21 cellular contexts compared by ENCODE assay signal in the genomic region with DNA sequence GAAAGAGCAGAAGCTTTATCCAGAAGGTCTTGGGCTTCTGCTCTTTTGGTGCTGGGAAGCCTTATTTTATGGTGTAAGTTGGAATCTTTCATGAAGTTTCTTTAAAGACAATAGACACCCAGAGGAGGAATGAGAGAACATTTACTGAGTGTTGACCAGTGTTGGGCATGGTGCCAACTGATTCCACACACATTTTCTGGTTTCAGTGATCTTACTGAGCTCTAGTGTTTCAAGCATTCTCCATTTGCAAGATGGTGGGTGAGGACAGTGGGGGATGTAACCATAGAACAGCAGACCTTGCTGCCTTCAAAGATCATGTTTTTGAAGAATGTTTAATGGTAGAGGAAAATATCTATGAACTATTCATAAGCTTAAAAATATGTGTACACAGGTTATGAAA.
A peak's percentile ranks its signal among the peaks of the same experiment; 100 is the strongest.
DNase-seq lines count a peak whose midpoint lies in the region; FAIRE-seq and TF ChIP-seq lines count a peak whose summit lies in the region.
"Had no signal": no experiment of that assay in that cellular context is flagged by ENCODE, and none has a peak within 500 bp of the region (broad histone marks: within the 10 kb centered on the region; RNA-seq: fewer than 3 reads in every experiment).

No MANE protein-coding gene starts in this region.

- no peaks in the 10 kb centered on the region for H3K9me3 ChIP-seq in GM23248 (ENCODE audit: low read depth)
- H3K9me3 ChIP-seq: Caco-2, Peyer's patch had no signal

- H3K4me1 Mint-ChIP-seq in activated naive CD4-positive, alpha-beta T cell treated with anti-CD3 and anti-CD28 coated beads, Interleukin-2, amount 10 ng/mL, durations not matched to agents 7 days and 5 days, result no peaks in the 10 kb centered on the region
- H3K4me1 Mint-ChIP-seq: CD4-positive, CD25-positive, alpha-beta regulatory T cell; IgD-negative memory B cell had no signal

- H2AFZ ChIP-seq in GM23248, result no peak overlapping the region

- DNase-seq in GM23248 (no peak), RCC 7860 (ENCODE audit: low spot score) (no peak), choroid plexus epithelial cell (ENCODE audit: low read depth) (peak; percentile 12), renal cortical epithelial cell (ENCODE audit: low read depth) (peak; percentile 49), hepatic stellate cell (ENCODE audit: low spot score) (no peak), NCI-H748 (lab: John Stamatoyannopoulos, UW; ENCODE audit: unreplicated experiment) (no peak)
- no peak for DNase-seq in activated naive CD4-positive, alpha-beta T cell treated with anti-CD3 and anti-CD28 coated beads, Interleukin-2, amount 10 ng/mL, durations not matched to agents 7 days and 5 days
- DNase-seq: ACHN; Caco-2; CD4-positive, CD25-positive, alpha-beta regulatory T cell; EL; H7; MV-4-11; NCI-H1417; NCI-H1930; NCI-H2171 treated with DMSO at 0.1 percent for 48 hours; NCI-H446 treated with DMSO at 0.1 percent for 48 hours; NCI-H774; Peyer's patch; SHP77 treated with DMSO at 0.1 percent for 48 hours had no signal

- H3K9me3 Mint-ChIP-seq in activated naive CD4-positive, alpha-beta T cell treated with anti-CD3 and anti-CD28 coated beads, Interleukin-2, amount 10 ng/mL, durations not matched to agents 7 days and 5 days, result no peaks in the 10 kb centered on the region

- H3K9ac ChIP-seq in GM23248, result no peak overlapping the region

- H3K27me3 Mint-ChIP-seq in activated naive CD4-positive, alpha-beta T cell treated with anti-CD3 and anti-CD28 coated beads, Interleukin-2, amount 10 ng/mL, durations not matched to agents 7 days and 5 days, result peaks cover 4% of the 10 kb centered on the region

- peaks cover 65% of the 10 kb centered on the region for H3F3A ChIP-seq in GM23248 (ENCODE audit: insufficient read depth)

- H3K9me2 ChIP-seq in GM23248 (ENCODE audit: insufficient read depth), result no peaks in the 10 kb centered on the region

- H3K4me1 ChIP-seq in GM23248 (ENCODE audit: insufficient read depth), result peaks cover 63% of the 10 kb centered on the region
- H3K4me1 ChIP-seq: Caco-2, Peyer's patch had no signal

- H3K27ac Mint-ChIP-seq in activated naive CD4-positive, alpha-beta T cell treated with anti-CD3 and anti-CD28 coated beads, Interleukin-2, amount 10 ng/mL, durations not matched to agents 7 days and 5 days, result no peak overlapping the region
- H3K27ac Mint-ChIP-seq: CD4-positive, CD25-positive, alpha-beta regulatory T cell; IgD-negative memory B cell had no signal

- H4K20me1 ChIP-seq in GM23248 (ENCODE audit: insufficient read depth), result no peaks in the 10 kb centered on the region

- H3K4me2 ChIP-seq in GM23248 (ENCODE audit: unreplicated experiment), result peak overlapping the region; percentile 52

- H3K36me3 ChIP-seq in GM23248 (ENCODE audit: low read depth), result no peaks in the 10 kb centered on the region
- H3K36me3 ChIP-seq: Peyer's patch had no signal

- in situ Hi-C loops in GM23248 (cut with MboI), result no loop called here

- H3K4me3 ChIP-seq in GM23248 (no peak overlapping the region), choroid plexus epithelial cell (ENCODE audit: low read depth, low read length) (no peak overlapping the region)
- H3K4me3 ChIP-seq: Peyer's patch had no signal

- CTCF ChIA-PET in activated naive CD4-positive, alpha-beta T cell treated with anti-CD3 and anti-CD28 coated beads, Interleukin-2, amount 10 ng/mL, durations not matched to agents 7 days and 5 days (lab: Charles Lee), result no interaction called here

- no peaks in the 10 kb centered on the region for H3K79me2 ChIP-seq in GM23248 (ENCODE audit: insufficient read depth)

- H3K27me3 ChIP-seq in GM23248 (replicated peaks; ENCODE audit: insufficient read depth), result no peaks in the 10 kb centered on the region
- H3K27me3 ChIP-seq: Peyer's patch had no signal

- no peaks in the 10 kb centered on the region for H3K36me3 Mint-ChIP-seq in activated naive CD4-positive, alpha-beta T cell treated with anti-CD3 and anti-CD28 coated beads, Interleukin-2, amount 10 ng/mL, durations not matched to agents 7 days and 5 days
- H3K36me3 Mint-ChIP-seq: CD4-positive, CD25-positive, alpha-beta regulatory T cell; IgD-negative memory B cell had no signal

- FAIRE-seq in RCC 7860 (lab: Jason Lieb, UNC), result peak; percentile 35

- no peak overlapping the region for H3K4me3 Mint-ChIP-seq in activated naive CD4-positive, alpha-beta T cell treated with anti-CD3 and anti-CD28 coated beads, Interleukin-2, amount 10 ng/mL, durations not matched to agents 7 days and 5 days
- H3K4me3 Mint-ChIP-seq: CD4-positive, CD25-positive, alpha-beta regulatory T cell; IgD-negative memory B cell had no signal

- no peak for TF ChIP-seq CTCF in choroid plexus epithelial cell (conservative IDR thresholded peaks at IDR 0.05; ENCODE audit: low read depth, low read length)

- no peak overlapping the region for H3K27ac ChIP-seq in GM23248
- H3K27ac ChIP-seq: Peyer's patch had no signal

Comparison
In these comparisons a context has a peak if more than half of its experiments do, and no peak if none do; other contexts are left out.
1. DNase-seq: peak in choroid plexus epithelial cell (single experiment) and renal cortical epithelial cell (single experiment); none in GM23248 (single experiment), RCC 7860 (single experiment), activated naive CD4-positive, alpha-beta T cell treated with anti-CD3 and anti-CD28 coated beads, Interleukin-2, amount 10 ng/mL, durations not matched to agents 7 days and 5 days (single experiment), hepatic stellate cell (single experiment) and NCI-H748 (single experiment).